1 cellular context compared by ENCODE assay signal in genomic region chr21:33425825-33426224, GRCh38.
TF ChIP-seq lines count a peak whose summit lies in the region.

No MANE protein-coding gene starts in this region.

TF ChIP-seq in endothelial cell of umbilical vein, 7 proteins besides CTCF, POLR2A, EP300 and RAD21 (continued from another document):
- TF ChIP-seq POLR2AphosphoS5 (IDR thresholded peaks at IDR 0.05; ENCODE audit: insufficient read depth, low read depth, low read length) (no peak), EZH2 (IDR thresholded peaks at IDR 0.05; ENCODE audit: borderline replicate concordance, low read depth, low read length, severe bottlenecking) (no peak), FOS (IDR thresholded peaks at IDR 0.05; ENCODE audit: borderline replicate concordance, insufficient read depth, low read length) (peak; percentile 43), MYC (IDR thresholded peaks at IDR 0.05; ENCODE audit: low read depth, low read length) (no peak), MAX (IDR thresholded peaks at IDR 0.05; ENCODE audit: insufficient read depth, insufficient read length) (no peak)
